In genomic region chr11:47606731-47607130, GRCh38 we compare ENCODE assay signal across 1 cellular context.
TF ChIP-seq lines count a peak whose summit lies in the region.

No MANE protein-coding gene starts in this region.

TF ChIP-seq in GM12878, 131 proteins besides CTCF, POLR2A, EP300 and RAD21:
- no peak for TF ChIP-seq CBFB (IDR thresholded peaks at IDR 0.05; ENCODE audit: low read depth)
